ENCODE assay signal across 9 cellular contexts in genomic region chr7:32941181-32941995, GRCh38. TPM values are rescaled to one million over a fixed set of nuclear protein-coding genes. Genes with fewer than 3 reads are reported as not detected.
DNase-seq lines count a peak whose midpoint lies in the region; TF ChIP-seq lines count a peak whose summit lies in the region.
"Had no signal": no experiment of that assay in that cellular context is flagged by ENCODE, and none has a peak within 500 bp of the region (broad histone marks: within the 10 kb centered on the region; RNA-seq: fewer than 3 reads in every experiment).

No MANE protein-coding gene starts in this region.

- H3K36me3 Mint-ChIP-seq in glutamatergic neuron (ENCODE audit: unreplicated experiment), result peaks cover 5% of the 10 kb centered on the region

- CTCF ChIA-PET in HEK293T (lab: Yijun Ruan, JAX), result no interaction called here

- peaks cover 12% of the 10 kb centered on the region for H3K4me1 Mint-ChIP-seq in glutamatergic neuron (ENCODE audit: low read depth, unreplicated experiment)

- in situ Hi-C loops in GM13977 (cut with MboI; ENCODE audit: low pct_unique_long_range_greater_than_20kb, low sequenced_read_pairs, unreplicated experiment), result no loop called here

- no peaks in the 10 kb centered on the region for H3K9me3 Mint-ChIP-seq in glutamatergic neuron (ENCODE audit: unreplicated experiment)

- no peaks in the 10 kb centered on the region for H3K36me3 ChIP-seq in skeletal muscle tissue (ENCODE audit: control insufficient read depth in 3 of 3, insufficient read depth in 3 of 3, low read length in 3 of 3)

- peaks cover 19 to 29% (median 22%) of the 10 kb centered on the region in 3 donors for H3K4me1 ChIP-seq in skeletal muscle tissue (ENCODE audit: control insufficient read depth in 3 of 3, insufficient read depth in 3 of 3, low read length in 3 of 3)

- POLR2A ChIA-PET in HEK293T (lab: Yijun Ruan, JAX), result interaction anchor here (0.9 to 1.1 kb wide), 2 partner anchors 14 to 122 kb away, joined by 3 to 4 read pairs; no protein-coding TSS in a partner anchor

- peak overlapping the region; percentile 92 for H3K4me3 Mint-ChIP-seq in glutamatergic neuron (ENCODE audit: unreplicated experiment)

- H3K27me3 ChIP-seq in skeletal muscle tissue (ENCODE audit: control insufficient read depth in 3 of 3, insufficient read depth in 3 of 3, low read length in 3 of 3), result no peaks in the 10 kb centered on the region

- TF ChIP-seq CTCF in glutamatergic neuron (IDR thresholded peaks at IDR 0.05; ENCODE audit: partially characterized antibody, unreplicated experiment) (no peak), GM13977 (IDR thresholded peaks at IDR 0.05; ENCODE audit: extremely low read depth, insufficient read depth, missing control alignments) (no peak)

- peak overlapping the region; percentile 74 to 83 (median 82) for H3K4me3 ChIP-seq in skeletal muscle tissue (ENCODE audit: low read length in 3 of 3)

- no peaks in the 10 kb centered on the region for H3K9me3 ChIP-seq in skeletal muscle tissue (ENCODE audit: control insufficient read depth in 3 of 3, low read length in 3 of 3)

- DNase-seq in NCI-H2107 treated with DMSO at 0.1 percent for 48 hours (lab: John Stamatoyannopoulos, UW; ENCODE audit: unreplicated experiment) (peak; percentile 18), NCI-H2107 (lab: John Stamatoyannopoulos, UW) (no peak), SW480 (ENCODE audit: low spot score) (peak; percentile 64), glutamatergic neuron (no peak), HEK293T (ENCODE audit: extremely low spot score) (no peak), GM13977 (ENCODE audit: low spot score) (no peak), amygdala (lab: John Stamatoyannopoulos, UW) (no peak)

- peak overlapping the region; percentile 81 to 89 (median 87) for H3K9ac ChIP-seq in skeletal muscle tissue (ENCODE audit: low read depth in 1 of 3, low read length in 3 of 3)

- peak overlapping the region; percentile 72 for H3K27ac ChIP-seq in skeletal muscle tissue (ENCODE audit: low read depth, low read length)
- H3K27ac ChIP-seq: C4-2B had no signal

- peak overlapping the region; percentile 11 for H3K27ac Mint-ChIP-seq in glutamatergic neuron (ENCODE audit: unreplicated experiment)

- peaks cover 1% of the 10 kb centered on the region for H3K27me3 Mint-ChIP-seq in glutamatergic neuron (ENCODE audit: unreplicated experiment)

TF ChIP-seq in HEK293T, 16 proteins besides CTCF, POLR2A, EP300 and RAD21:
- TF ChIP-seq PKNOX1 (IDR thresholded peaks at IDR 0.05), result no peak
- no peak for TF ChIP-seq FOXA1 (IDR thresholded peaks at IDR 0.05)
- TF ChIP-seq ARNT (IDR thresholded peaks at IDR 0.05), result no peak
- no peak for TF ChIP-seq FOXM1 (IDR thresholded peaks at IDR 0.05; ENCODE audit: borderline replicate concordance)
- TF ChIP-seq ZNF384 (IDR thresholded peaks at IDR 0.05), result no peak
- TF ChIP-seq SP1 (IDR thresholded peaks at IDR 0.05), result no peak
- no peak for TF ChIP-seq FOXK2 (IDR thresholded peaks at IDR 0.05)
- TF ChIP-seq HDGF (IDR thresholded peaks at IDR 0.05; ENCODE audit: borderline replicate concordance), result no peak
- no peak for TF ChIP-seq L3MBTL2 (conservative IDR thresholded peaks at IDR 0.05)
- no peak for TF ChIP-seq CTBP1 (IDR thresholded peaks at IDR 0.05; ENCODE audit: borderline replicate concordance)
- TF ChIP-seq NFRKB (IDR thresholded peaks at IDR 0.05), result no peak
- no peak for TF ChIP-seq SUZ12 (IDR thresholded peaks at IDR 0.05)
- no peak for TF ChIP-seq LEF1 (IDR thresholded peaks at IDR 0.05; ENCODE audit: borderline replicate concordance)

RNA-seq across cellular contexts. Expression of gene FKBP9, which starts 15.9 kb away (rescaled TPM):
- 90.7 TPM for total RNA-seq in glutamatergic neuron (ENCODE audit: unreplicated experiment)
- 176 TPM for total RNA-seq in skeletal muscle tissue

RNA-seq across cellular contexts. Expression of gene KBTBD2, which starts 49.8 kb away (rescaled TPM):
- 41.3 TPM for total RNA-seq in glutamatergic neuron (ENCODE audit: unreplicated experiment)
- total RNA-seq in skeletal muscle tissue, result 51.1 TPM

Comparison
In these comparisons a context has a peak if more than half of its experiments do, and no peak if none do; other contexts are left out.
1. DNase-seq: peak in NCI-H2107 treated with DMSO at 0.1 percent for 48 hours (single experiment) and SW480 (single experiment); none in NCI-H2107 (single experiment), glutamatergic neuron (single experiment), HEK293T (single experiment), GM13977 (single experiment) and amygdala (0 of 56).